29 cellular contexts compared by ENCODE assay signal in genomic region chr18:57812126-57812477, GRCh38. TPM values are rescaled to one million over a fixed set of nuclear protein-coding genes. Genes with fewer than 3 reads are reported as not detected.
"Had no signal": no experiment of that assay in that cellular context is flagged by ENCODE, and none has a peak within 500 bp of the region (broad histone marks: within the 10 kb centered on the region; RNA-seq: fewer than 3 reads in every experiment).

No MANE protein-coding gene starts in this region.

- H3K36me3 ChIP-seq: ascending aorta, brain microvascular endothelial cell had no signal

- DNase-seq: activated CD4-positive, alpha-beta memory T cell treated with anti-CD3 and anti-CD28 coated beads, Interleukin-2, amount 10 ng/mL, durations not matched to agents 7 days and 5 days; activated CD4-positive, alpha-beta T cell treated with anti-CD3 and anti-CD28 coated beads for 36 hours; activated CD4-positive, alpha-beta T cell treated with anti-CD3 and anti-CD28 coated beads, Interleukin-2, amount 10 ng/mL, durations not matched to agents 24 days and 14 days; activated CD4-positive, alpha-beta T cell treated with anti-CD3 and anti-CD28 coated beads, Interleukin-2, amount 50 U/mL, for 4 hours; activated CD4-positive, CD25-positive, alpha-beta regulatory T cell; activated CD4-positive, CD25-positive, alpha-beta regulatory T cell treated with anti-CD3 and anti-CD28 coated beads, Interleukin-2, amount 50 U/mL, for 72 hours; activated CD8-positive, alpha-beta memory T cell treated with anti-CD3 and anti-CD28 coated beads, Interleukin-2, amount 50 U/mL, for 48 hours; activated gamma-delta T cell; activated naive CD4-positive, alpha-beta T cell; activated naive CD4-positive, alpha-beta T cell treated with anti-CD3 and anti-CD28 coated beads, Interleukin-2, amount 10 ng/mL, durations not matched to agents 7 days and 5 days; activated naive CD8-positive, alpha-beta T cell treated with anti-CD3 and anti-CD28 coated beads, Interleukin-2, amount 10 ng/mL, durations not matched to agents 7 days and 5 days; activated T-cell treated with anti-CD3 and anti-CD28 coated beads for 4 hours; activated T-cell treated with anti-CD3 and anti-CD28 coated beads, Interleukin-2, amount 50 U/mL, for 24 hours; activated T-cell treated with anti-CD3 and anti-CD28 coated beads, Interleukin-2, amount 50 U/mL, for 72 hours; brain microvascular endothelial cell; dorsolateral prefrontal cortex; effector memory CD4-positive, alpha-beta T cell; endodermal cell; head of caudate nucleus; T-helper 2 cell had no signal

- ATAC-seq: activated CD4-positive, alpha-beta T cell treated with anti-CD3 and anti-CD28 coated beads for 36 hours; activated naive CD4-positive, alpha-beta T cell treated with anti-CD3 and anti-CD28 coated beads, Interleukin-2, amount 50 U/mL, for 72 hours; activated T-cell treated with anti-CD3 and anti-CD28 coated beads, Interleukin-2, amount 50 U/mL, for 72 hours; esophagus mucosa had no signal

- H3K4me1 Mint-ChIP-seq: activated CD4-positive, alpha-beta memory T cell treated with anti-CD3 and anti-CD28 coated beads, Interleukin-2, amount 10 ng/mL, durations not matched to agents 7 days and 5 days; activated CD4-positive, alpha-beta T cell treated with anti-CD3 and anti-CD28 coated beads for 36 hours; activated CD4-positive, alpha-beta T cell treated with anti-CD3 and anti-CD28 coated beads, Interleukin-2, amount 10 ng/mL, durations not matched to agents 24 days and 14 days; activated naive CD4-positive, alpha-beta T cell treated with anti-CD3 and anti-CD28 coated beads, Interleukin-2, amount 10 ng/mL, durations not matched to agents 7 days and 5 days; activated naive CD8-positive, alpha-beta T cell treated with anti-CD3 and anti-CD28 coated beads, Interleukin-2, amount 10 ng/mL, durations not matched to agents 7 days and 5 days; central memory CD8-positive, alpha-beta T cell had no signal

- H3K27me3 ChIP-seq: ascending aorta, brain microvascular endothelial cell, dorsolateral prefrontal cortex had no signal

- H3K36me3 Mint-ChIP-seq: activated naive CD4-positive, alpha-beta T cell treated with anti-CD3 and anti-CD28 coated beads, Interleukin-2, amount 10 ng/mL, durations not matched to agents 7 days and 5 days had no signal

- H3K4me3 Mint-ChIP-seq: activated CD4-positive, alpha-beta memory T cell treated with anti-CD3 and anti-CD28 coated beads, Interleukin-2, amount 10 ng/mL, durations not matched to agents 7 days and 5 days; activated CD4-positive, alpha-beta T cell treated with anti-CD3 and anti-CD28 coated beads for 36 hours; activated CD4-positive, alpha-beta T cell treated with anti-CD3 and anti-CD28 coated beads, Interleukin-2, amount 10 ng/mL, durations not matched to agents 24 days and 14 days; activated naive CD4-positive, alpha-beta T cell treated with anti-CD3 and anti-CD28 coated beads, Interleukin-2, amount 10 ng/mL, durations not matched to agents 7 days and 5 days; activated naive CD8-positive, alpha-beta T cell treated with anti-CD3 and anti-CD28 coated beads, Interleukin-2, amount 10 ng/mL, durations not matched to agents 7 days and 5 days; activated T-cell treated with anti-CD3 and anti-CD28 coated beads, Interleukin-2, amount 50 U/mL, for 24 hours; activated T-cell treated with anti-CD3 and anti-CD28 coated beads, Interleukin-2, amount 50 U/mL, for 72 hours; central memory CD8-positive, alpha-beta T cell; dendritic cell treated with granulocyte-macrophage colony-stimulating factor and Interleukin-4, amounts not matched to agents 40 ng/mL and 50 ng/mL, for 4 days; endodermal cell had no signal

- H3K27ac ChIP-seq: ascending aorta, coronary artery, dorsolateral prefrontal cortex had no signal

- FAIRE-seq: bronchial epithelial cell, frontal cortex had no signal

- H3K27ac Mint-ChIP-seq: activated CD4-positive, alpha-beta memory T cell treated with anti-CD3 and anti-CD28 coated beads, Interleukin-2, amount 10 ng/mL, durations not matched to agents 7 days and 5 days; activated CD4-positive, alpha-beta T cell treated with anti-CD3 and anti-CD28 coated beads for 36 hours; activated CD4-positive, alpha-beta T cell treated with anti-CD3 and anti-CD28 coated beads, Interleukin-2, amount 10 ng/mL, durations not matched to agents 24 days and 14 days; activated naive CD4-positive, alpha-beta T cell treated with anti-CD3 and anti-CD28 coated beads, Interleukin-2, amount 10 ng/mL, durations not matched to agents 7 days and 5 days; activated naive CD4-positive, alpha-beta T cell treated with anti-CD3 and anti-CD28 coated beads, Interleukin-2, amount 50 U/mL, for 72 hours; activated naive CD8-positive, alpha-beta T cell treated with anti-CD3 and anti-CD28 coated beads, Interleukin-2, amount 10 ng/mL, durations not matched to agents 7 days and 5 days; activated T-cell treated with anti-CD3 and anti-CD28 coated beads, Interleukin-2, amount 50 U/mL, for 24 hours; activated T-cell treated with anti-CD3 and anti-CD28 coated beads, Interleukin-2, amount 50 U/mL, for 72 hours; dendritic cell treated with granulocyte-macrophage colony-stimulating factor and Interleukin-4, amounts not matched to agents 40 ng/mL and 50 ng/mL, for 4 days; endodermal cell had no signal

- H3K4me3 ChIP-seq: ascending aorta, coronary artery, dorsolateral prefrontal cortex had no signal

RNA-seq across cellular contexts. Expression of gene ATP8B1, which starts 9.0 kb away (rescaled TPM):
- total RNA-seq: activated CD4-positive, alpha-beta memory T cell treated with anti-CD3 and anti-CD28 coated beads, Interleukin-2, amount 10 ng/mL, durations not matched to agents 7 days and 5 days; activated CD4-positive, alpha-beta T cell treated with anti-CD3 and anti-CD28 coated beads for 36 hours; activated CD4-positive, alpha-beta T cell treated with anti-CD3 and anti-CD28 coated beads, Interleukin-2, amount 10 ng/mL, durations not matched to agents 24 days and 14 days; activated naive CD4-positive, alpha-beta T cell treated with anti-CD3 and anti-CD28 coated beads, Interleukin-2, amount 50 U/mL, for 72 hours; activated T-cell treated with anti-CD3 and anti-CD28 coated beads, Interleukin-2, amount 50 U/mL, for 72 hours; T-helper 1 cell treated with Interleukin-12 subunit alpha and Interleukin-12 subunit beta and Interleukin-4 antibody, amounts not matched to agents 30 ng/mL and 1 ng/mL, for 36 hours had no signal
